Comparison of ENCODE assay signal across 11 cellular contexts in genomic region chr9:112771359-112772214, GRCh38. TPM values are rescaled to one million over a fixed set of nuclear protein-coding genes. Genes with fewer than 3 reads are reported as not detected.
DNase-seq lines count a peak whose midpoint lies in the region; ATAC-seq lines count a peak whose summit lies in the region.
"Had no signal": no experiment of that assay in that cellular context is flagged by ENCODE, and none has a peak within 500 bp of the region (broad histone marks: within the 10 kb centered on the region; RNA-seq: fewer than 3 reads in every experiment).

No MANE protein-coding gene starts in this region.

- peaks cover 26% of the 10 kb centered on the region for H3K27me3 Mint-ChIP-seq in activated CD8-positive, alpha-beta memory T cell treated with anti-CD3 and anti-CD28 coated beads, Interleukin-2, amount 10 ng/mL, durations not matched to agents 7 days and 5 days
- no peaks in the 10 kb centered on the region for H3K27me3 Mint-ChIP-seq in activated naive CD8-positive, alpha-beta T cell treated with anti-CD3 and anti-CD28 coated beads for 36 hours
- H3K27me3 Mint-ChIP-seq in stimulated activated memory B cell treated with anti-CD40 and anti-IgM and Interleukin-4, amounts not matched to agents 10 μg/mL and 1 μg/mL and 100 μg/mL, for 72 hours, result no peaks in the 10 kb centered on the region

- H3K27ac Mint-ChIP-seq in activated CD8-positive, alpha-beta memory T cell treated with anti-CD3 and anti-CD28 coated beads, Interleukin-2, amount 10 ng/mL, durations not matched to agents 7 days and 5 days, result no peak overlapping the region
- peak overlapping the region; percentile 73 for H3K27ac Mint-ChIP-seq in activated naive CD8-positive, alpha-beta T cell treated with anti-CD3 and anti-CD28 coated beads for 36 hours
- peak overlapping the region; percentile 56 for H3K27ac Mint-ChIP-seq in stimulated activated memory B cell treated with anti-CD40 and anti-IgM and Interleukin-4, amounts not matched to agents 10 μg/mL and 1 μg/mL and 100 μg/mL, for 72 hours

- H3K9me3 Mint-ChIP-seq in activated CD8-positive, alpha-beta memory T cell treated with anti-CD3 and anti-CD28 coated beads, Interleukin-2, amount 10 ng/mL, durations not matched to agents 7 days and 5 days (ENCODE audit: low read depth), result peaks cover 6% of the 10 kb centered on the region
- peaks cover 1% of the 10 kb centered on the region for H3K9me3 Mint-ChIP-seq in activated naive CD8-positive, alpha-beta T cell treated with anti-CD3 and anti-CD28 coated beads for 36 hours
- peaks cover 5% of the 10 kb centered on the region for H3K9me3 Mint-ChIP-seq in stimulated activated memory B cell treated with anti-CD40 and anti-IgM and Interleukin-4, amounts not matched to agents 10 μg/mL and 1 μg/mL and 100 μg/mL, for 72 hours

- DNase-seq in activated CD8-positive, alpha-beta memory T cell treated with anti-CD3 and anti-CD28 coated beads, Interleukin-2, amount 10 ng/mL, durations not matched to agents 7 days and 5 days, result no peak
- DNase-seq in activated CD8-positive, alpha-beta memory T cell treated with anti-CD3 and anti-CD28 coated beads for 24 hours, result no peak
- no peak for DNase-seq in activated naive CD8-positive, alpha-beta T cell treated with anti-CD3 and anti-CD28 coated beads for 36 hours
- DNase-seq in HT-29 (ENCODE audit: low spot score), result no peak
- no peak for DNase-seq in RPMI8226
- DNase-seq: NCI-H226; SJCRH30; stimulated activated CD4-positive, alpha-beta T cell treated with anti-CD3 and anti-CD28 coated beads, Interleukin-4, amount 100 ng/mL, for 24 hours had no signal

- peaks cover 20% of the 10 kb centered on the region for H3K4me1 Mint-ChIP-seq in activated CD8-positive, alpha-beta memory T cell treated with anti-CD3 and anti-CD28 coated beads, Interleukin-2, amount 10 ng/mL, durations not matched to agents 7 days and 5 days
- peaks cover 34% of the 10 kb centered on the region for H3K4me1 Mint-ChIP-seq in activated naive CD8-positive, alpha-beta T cell treated with anti-CD3 and anti-CD28 coated beads for 36 hours
- peaks cover 35% of the 10 kb centered on the region for H3K4me1 Mint-ChIP-seq in stimulated activated memory B cell treated with anti-CD40 and anti-IgM and Interleukin-4, amounts not matched to agents 10 μg/mL and 1 μg/mL and 100 μg/mL, for 72 hours

- peaks cover 7% of the 10 kb centered on the region for H3K36me3 Mint-ChIP-seq in activated CD8-positive, alpha-beta memory T cell treated with anti-CD3 and anti-CD28 coated beads, Interleukin-2, amount 10 ng/mL, durations not matched to agents 7 days and 5 days
- H3K36me3 Mint-ChIP-seq in activated naive CD8-positive, alpha-beta T cell treated with anti-CD3 and anti-CD28 coated beads for 36 hours, result peaks cover 23% of the 10 kb centered on the region
- peaks cover 28% of the 10 kb centered on the region for H3K36me3 Mint-ChIP-seq in stimulated activated memory B cell treated with anti-CD40 and anti-IgM and Interleukin-4, amounts not matched to agents 10 μg/mL and 1 μg/mL and 100 μg/mL, for 72 hours

- H3K4me3 Mint-ChIP-seq in activated CD8-positive, alpha-beta memory T cell treated with anti-CD3 and anti-CD28 coated beads, Interleukin-2, amount 10 ng/mL, durations not matched to agents 7 days and 5 days, result no peak overlapping the region
- H3K4me3 Mint-ChIP-seq in activated naive CD8-positive, alpha-beta T cell treated with anti-CD3 and anti-CD28 coated beads for 36 hours, result peak overlapping the region; percentile 54
- H3K4me3 Mint-ChIP-seq in stimulated activated memory B cell treated with anti-CD40 and anti-IgM and Interleukin-4, amounts not matched to agents 10 μg/mL and 1 μg/mL and 100 μg/mL, for 72 hours, result peak overlapping the region; percentile 24

- ATAC-seq in activated CD8-positive, alpha-beta memory T cell treated with anti-CD3 and anti-CD28 coated beads, Interleukin-2, amount 10 ng/mL, durations not matched to agents 7 days and 5 days, result peak; percentile 42
- peak; percentile 46 for ATAC-seq in HG03378 (IDR thresholded peaks at IDR 0.05; ENCODE audit: unreplicated experiment)
- peak; percentile 79 for ATAC-seq in stimulated activated memory B cell treated with anti-CD40 and anti-IgM and Interleukin-4, amounts not matched to agents 10 μg/mL and 1 μg/mL and 100 μg/mL, for 72 hours
- ATAC-seq in GM19328 (IDR thresholded peaks at IDR 0.05; ENCODE audit: unreplicated experiment), result no peak

- CTCF ChIA-PET in activated CD8-positive, alpha-beta memory T cell treated with anti-CD3 and anti-CD28 coated beads, Interleukin-2, amount 10 ng/mL, durations not matched to agents 7 days and 5 days (lab: Charles Lee), result interaction anchor here (0.7 to 1.6 kb wide), 2 partner anchors 22 to 54 kb away, joined by 4 to 5 read pairs; partner anchors contain the start of gene INIP

RNA-seq across cellular contexts. Expression of gene SNX30, which starts 21.0 kb away (rescaled TPM):
- total RNA-seq in activated CD8-positive, alpha-beta memory T cell treated with anti-CD3 and anti-CD28 coated beads, Interleukin-2, amount 10 ng/mL, durations not matched to agents 7 days and 5 days, result 1 to 10 TPM; 2.3 to 3.6 TPM
- 1 to 10 TPM; 5.4 TPM for total RNA-seq in activated naive CD8-positive, alpha-beta T cell treated with anti-CD3 and anti-CD28 coated beads for 36 hours
- 2.8 and 3.2 TPM in 2 replicates for total RNA-seq in HT-29 (2014; rRNA removed; shearing (Covaris generic))

RNA-seq across cellular contexts. Expression of gene INIP, which starts 53.7 kb away (rescaled TPM):
- 10 to 100 TPM; 25.8 to 36.8 TPM for total RNA-seq in activated CD8-positive, alpha-beta memory T cell treated with anti-CD3 and anti-CD28 coated beads, Interleukin-2, amount 10 ng/mL, durations not matched to agents 7 days and 5 days
- 10 to 100 TPM; 36.8 to 38.6 TPM for total RNA-seq in activated naive CD8-positive, alpha-beta T cell treated with anti-CD3 and anti-CD28 coated beads for 36 hours
- 9.2 and 10.5 TPM in 2 replicates for total RNA-seq in HT-29 (2014; rRNA removed; shearing (Covaris generic))
